ENCODE assay signal across 3 cellular contexts in genomic region chr18:38329145-38329544, GRCh38.
"Had no signal": no experiment of that assay in that cellular context is flagged by ENCODE, and none has a peak within 500 bp of the region (broad histone marks: within the 10 kb centered on the region; RNA-seq: fewer than 3 reads in every experiment).

No MANE protein-coding gene starts in this region.

- DNase-seq: GDM1, GF-D8 had no signal

- ATAC-seq: GM12878 had no signal

- H3K4me3 ChIP-seq: GM12878 had no signal
